In genomic region chr7:8114175-8114574, GRCh38 we compare ENCODE assay signal across 16 cellular contexts.
DNase-seq lines count a peak whose midpoint lies in the region; ATAC-seq and TF ChIP-seq lines count a peak whose summit lies in the region.
"Had no signal": no experiment of that assay in that cellular context is flagged by ENCODE, and none has a peak within 500 bp of the region (broad histone marks: within the 10 kb centered on the region; RNA-seq: fewer than 3 reads in every experiment).

No MANE protein-coding gene starts in this region.

- no peaks in the 10 kb centered on the region for H3K36me3 Mint-ChIP-seq in IgD-negative memory B cell
- no peaks in the 10 kb centered on the region for H3K36me3 Mint-ChIP-seq in naive B cell

- no peak overlapping the region for H3K4me3 ChIP-seq in right lobe of liver
- H3K4me3 ChIP-seq: left ventricle myocardium inferior had no signal

- no peak for TF ChIP-seq CTCF in right lobe of liver (IDR thresholded peaks at IDR 0.05)

- H3K4me1 Mint-ChIP-seq in IgD-negative memory B cell (peaks cover 35 to 39% (median 36%) of the 10 kb centered on the region in 3 donors), naive B cell (peaks cover 42 to 65% (median 58%) of the 10 kb centered on the region in 3 donors)

- H3K4me3 Mint-ChIP-seq in IgD-negative memory B cell, result peak overlapping the region in 3 of 4 donors; percentile 18 to 82 (median 81)
- peak overlapping the region in 7 of 8 donors; percentile 29 to 77 (median 54) for H3K4me3 Mint-ChIP-seq in naive B cell

- H3K27ac Mint-ChIP-seq in IgD-negative memory B cell (peak overlapping the region; percentile 61 to 94 (median 93)), naive B cell (peak overlapping the region; percentile 22 to 95 (median 85))

- WGBS in right lobe of liver (ENCODE audit: insufficient coverage, low coverage, low lambda C conversion rate, missing lambda C conversion rate), result 85% methylated on average over 3 of the region's 4 CpGs

- H3K9me3 Mint-ChIP-seq in IgD-negative memory B cell (peaks cover 0 to 3% (median 0%) of the 10 kb centered on the region in 3 donors), naive B cell (peaks cover 0 to 24% (median 8%) of the 10 kb centered on the region in 7 donors)

- H3K4me1 ChIP-seq in right lobe of liver, result no peaks in the 10 kb centered on the region
- H3K4me1 ChIP-seq: left ventricle myocardium inferior had no signal

- no peaks in the 10 kb centered on the region for H3K9me3 ChIP-seq in right lobe of liver
- H3K9me3 ChIP-seq: left ventricle myocardium inferior had no signal

- intact Hi-C loops in right lobe of liver (cut with DNase I), result no loop called here

- no peak for TF ChIP-seq POLR2A in right lobe of liver (IDR thresholded peaks at IDR 0.05)

- ATAC-seq in GM18502 (IDR thresholded peaks at IDR 0.05; ENCODE audit: poor library complexity, unreplicated experiment) (peak; percentile 33), GM19452 (IDR thresholded peaks at IDR 0.05; ENCODE audit: unreplicated experiment) (peak; percentile 38), naive B cell (ENCODE audit: low read depth in 2 of 2) (peak; percentile 74 to 82), right lobe of liver (no peak)
- ATAC-seq: activated CD4-positive, CD25-positive, alpha-beta regulatory T cell treated with anti-CD3 and anti-CD28 coated beads, Interleukin-2, amount 50 U/mL, for 24 hours had no signal

- no peaks in the 10 kb centered on the region for H3K27me3 ChIP-seq in right lobe of liver

- DNase-seq in naive B cell, result peak; percentile 14
- DNase-seq in right lobe of liver, result no peak
- DNase-seq in OCI-M1 (lab: John Stamatoyannopoulos, UW), result no peak
- no peak for DNase-seq in iPS-NIHi11 (ENCODE audit: low spot score)
- DNase-seq: dermis blood vessel endothelial cell; H7; left ventricle myocardium inferior; MV-4-11; NCI-H510A; SHP77; stimulated activated naive CD4-positive, alpha-beta T cell had no signal

- H3K27ac ChIP-seq in right lobe of liver, result no peak overlapping the region
- H3K27ac ChIP-seq: HL-60, left ventricle myocardium inferior had no signal

- H3K36me3 ChIP-seq in right lobe of liver, result no peaks in the 10 kb centered on the region

- H3K27me3 Mint-ChIP-seq in IgD-negative memory B cell, result no peaks in the 10 kb centered on the region
- no peaks in the 10 kb centered on the region for H3K27me3 Mint-ChIP-seq in naive B cell

Comparison
In these comparisons a context has a peak if more than half of its experiments do, and no peak if none do; other contexts are left out.
1. ATAC-seq: peak in GM18502 (single experiment), GM19452 (single experiment) and naive B cell (2 of 2); none in right lobe of liver (0 of 4).